In the genomic region with DNA sequence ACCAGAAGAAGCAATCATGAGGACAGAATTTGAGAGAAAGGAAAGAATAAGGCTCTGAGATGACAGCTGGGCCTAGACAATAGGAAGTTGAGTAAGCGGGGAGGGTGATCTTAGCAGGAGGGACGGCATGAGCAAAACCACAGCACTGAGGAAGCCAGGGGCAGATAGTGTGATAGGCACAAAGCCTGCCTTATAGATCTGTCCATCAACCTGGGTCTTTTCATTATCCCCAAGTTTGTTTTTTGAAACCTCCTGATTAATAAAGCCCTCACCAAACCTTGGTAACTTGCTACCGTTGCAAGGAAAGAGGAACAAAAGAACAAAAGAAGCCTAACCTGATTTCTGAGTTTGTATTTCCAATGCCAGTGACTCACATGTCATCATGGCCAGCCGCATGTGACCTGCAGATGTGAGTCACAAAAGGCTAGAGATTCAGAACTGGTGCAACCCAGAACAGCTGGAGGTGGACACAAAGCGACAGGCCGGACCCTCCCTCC, we compare ENCODE assay signal across 11 cellular contexts. TPM values are rescaled to one million over a fixed set of nuclear protein-coding genes. Genes with fewer than 3 reads are reported as not detected.
DNase-seq lines count a peak whose midpoint lies in the region; ATAC-seq, FAIRE-seq and TF ChIP-seq lines count a peak whose summit lies in the region.
"Had no signal": no experiment of that assay in that cellular context is flagged by ENCODE, and none has a peak within 500 bp of the region (broad histone marks: within the 10 kb centered on the region; RNA-seq: fewer than 3 reads in every experiment).

No MANE protein-coding gene starts in this region.

- H3K4me2 ChIP-seq in IMR-90 (ENCODE audit: low read depth, low read length) (peak overlapping the region; percentile 45; the same call in 1 of the 2 replicates), K562 (ENCODE audit: insufficient read depth, low read length) (no peak overlapping the region)

- TF ChIP-seq POLR2A in IMR-90 (IDR thresholded peaks at IDR 0.05; ENCODE audit: low read depth, low read length) (no peak), K562 (conservative IDR thresholded peaks at IDR 0.05) (no peak), lower leg skin (IDR thresholded peaks at IDR 0.05) (no peak)

- dilution Hi-C loops in IMR-90 (cut with HindIII; ENCODE audit: low sequenced_read_pairs, unreplicated experiment), result no loop called here

- FAIRE-seq in K562 (lab: Jason Lieb, UNC), result no peak
- FAIRE-seq: endothelial cell of umbilical vein had no signal

- peak overlapping the region; percentile 95 for H2BK120ac ChIP-seq in IMR-90 (ENCODE audit: low read depth, low read length)

- no peaks in the 10 kb centered on the region; the same call in 1 of the 2 replicates for H3K9me1 ChIP-seq in IMR-90 (ENCODE audit: insufficient read depth, low read length)
- no peaks in the 10 kb centered on the region for H3K9me1 ChIP-seq in K562 (ENCODE audit: control insufficient read depth, insufficient read depth, low read length)

- peak overlapping the region; percentile 54 for H2AFZ ChIP-seq in IMR-90 (replicated peaks; ENCODE audit: low read length, poor library complexity)
- no peak overlapping the region for H2AFZ ChIP-seq in K562 (ENCODE audit: low read depth, low read length)

- peak overlapping the region; percentile 11 to 48; a peak in 3 of 4 replicates for H4K8ac ChIP-seq in IMR-90 (ENCODE audit: low read depth in 2 of 2, low read length in 2 of 2)

- TF ChIP-seq RAD21 in IMR-90 (IDR thresholded peaks at IDR 0.05; ENCODE audit: low read length), result no peak
- TF ChIP-seq RAD21 in K562 (CRISPR knock-in tag; conservative IDR thresholded peaks at IDR 0.05 in 1 of 2, IDR thresholded peaks at IDR 0.05 in 1 of 2), result no peak

- no peaks in the 10 kb centered on the region for H3K79me1 ChIP-seq in IMR-90 (ENCODE audit: low read depth in 1 of 2, low read length in 2 of 2)

- in situ Hi-C loops in IMR-90 (cut with MboI; ENCODE audit: low sequenced_read_pairs), result no loop called here
- in situ Hi-C loops in K562 (cut with MboI), result no loop called here

- H3K9ac ChIP-seq in IMR-90 (ENCODE audit: low read depth, low read length) (no peak overlapping the region), K562 (ENCODE audit: insufficient read depth in 1 of 2, low read depth in 2 of 2, low read length in 2 of 2) (no peak overlapping the region)

- CTCF ChIA-PET in IMR-90 (lab: Yijun Ruan, JAX), result interaction anchor here (0.6 kb wide), 1 partner anchor 477 kb away, joined by 6 read pairs; no protein-coding TSS in a partner anchor
- CTCF ChIA-PET in K562 (lab: Yijun Ruan, JAX; ENCODE audit: low intra/inter-chr PET ratio), result no interaction called here

- H2BK5ac ChIP-seq in IMR-90 (ENCODE audit: low read depth, low read length, poor library complexity, severe bottlenecking), result peak overlapping the region; percentile 79

- H3K56ac ChIP-seq in IMR-90 (ENCODE audit: extremely low read depth, insufficient read depth, low read length), result no peak overlapping the region; the same call in 1 of the 2 replicates

- H3K18ac ChIP-seq in IMR-90 (ENCODE audit: low read depth, low read length), result peak overlapping the region; percentile 47; the same call in 1 of the 2 replicates

- peak; percentile 49 for DNase-seq in AG08396 (ENCODE audit: low spot score)
- DNase-seq in IMR-90, result peak; percentile 86
- DNase-seq in K562 (ENCODE audit: extremely low read depth in 1 of 4, low spot score in 3 of 4), result no peak
- peak; percentile 83 to 92 for DNase-seq in lower leg skin (ENCODE audit: low spot score in 2 of 2)
- no peak for DNase-seq in activated CD8-positive, alpha-beta memory T cell treated with anti-CD3 and anti-CD28 coated beads for 24 hours
- DNase-seq in COR-L47 (lab: John Stamatoyannopoulos, UW), result no peak
- no peak for DNase-seq in activated CD4-positive, CD25-positive, alpha-beta regulatory T cell treated with anti-CD3 and anti-CD28 coated beads, Interleukin-2, amount 50 U/mL, for 72 hours
- no peak for DNase-seq in NCI-H187 (lab: John Stamatoyannopoulos, UW)
- DNase-seq: CD4-positive, CD25-positive, alpha-beta regulatory T cell had no signal

- peak overlapping the region; percentile 45; the same call in 1 of the 3 replicates for H2BK15ac ChIP-seq in IMR-90 (ENCODE audit: low read depth, low read length)

- no peaks in the 10 kb centered on the region for H3K27me3 ChIP-seq in IMR-90 (ENCODE audit: control insufficient read depth, insufficient read depth, low read length)
- no peaks in the 10 kb centered on the region for H3K27me3 ChIP-seq in K562 (ENCODE audit: control insufficient read depth in 2 of 2, insufficient read depth in 2 of 2, low read length in 2 of 2)

- TF ChIP-seq CTCF in IMR-90 (conservative IDR thresholded peaks at IDR 0.05; ENCODE audit: low read depth, low read length), result no peak
- TF ChIP-seq CTCF in K562 (IDR thresholded peaks at IDR 0.05 in 2 of 3, conservative IDR thresholded peaks at IDR 0.05 in 1 of 3; ENCODE audit: insufficient read depth in 2 of 3, low read depth in 1 of 3, low read length in 3 of 3), result no peak
- TF ChIP-seq CTCF in lower leg skin (IDR thresholded peaks at IDR 0.05), result no peak

- H3K27ac ChIP-seq in IMR-90 (ENCODE audit: insufficient read depth, low read length) (peak overlapping the region; percentile 35), K562 (ENCODE audit: extremely low read depth, low read depth, low read length) (no peak overlapping the region)

- BruUV-seq in IMR-90 (replicated peaks; lab: Mats Ljungman, UMichigan), result no TSS peak
- no TSS peak for BruUV-seq in K562 (replicated peaks; lab: Mats Ljungman, UMichigan)

- no peak overlapping the region for H3K4me3 ChIP-seq in IMR-90 (ENCODE audit: insufficient read depth, low read depth, low read length)
- no peak overlapping the region for H3K4me3 ChIP-seq in K562
- H3K4me3 ChIP-seq in lower leg skin (ENCODE audit: low read depth, poor library complexity, severe bottlenecking), result no peak overlapping the region

- H3K36me3 ChIP-seq in IMR-90 (ENCODE audit: control insufficient read depth, insufficient read depth, low read length), result no peaks in the 10 kb centered on the region
- no peaks in the 10 kb centered on the region for H3K36me3 ChIP-seq in K562 (ENCODE audit: control insufficient read depth, insufficient read depth, low read length)

- ATAC-seq in IMR-90 (ENCODE audit: low read depth) (peak; percentile 89), K562 (no peak)

- H3K4me1 ChIP-seq in IMR-90 (ENCODE audit: control insufficient read depth, insufficient read depth, low read length), result no peaks in the 10 kb centered on the region; the same call in 1 of the 2 replicates
- H3K4me1 ChIP-seq in K562 (replicated peaks in 1 of 2; ENCODE audit: control insufficient read depth in 2 of 2, insufficient read depth in 2 of 2, low read length in 2 of 2), result no peaks in the 10 kb centered on the region

- H3K14ac ChIP-seq in IMR-90 (replicated peaks; ENCODE audit: low read depth, low read length), result 0 out of 2 replicates have a peak overlapping the region, but pooled peaks have one; percentile 73

- H4K91ac ChIP-seq in IMR-90 (ENCODE audit: insufficient read depth, low read depth, low read length), result no peak overlapping the region

- H3K79me2 ChIP-seq in K562 (ENCODE audit: control insufficient read depth, insufficient read depth, low read length), result no peaks in the 10 kb centered on the region

- peak overlapping the region; percentile 69; the same call in 1 of the 2 replicates for H3K4ac ChIP-seq in IMR-90 (ENCODE audit: low read depth, low read length)

- TF ChIP-seq EP300 in K562 (IDR thresholded peaks at IDR 0.05; ENCODE audit: low read length), result no peak

- WGBS in IMR-90 (ENCODE audit: extremely low coverage in 2 of 2, insufficient read length in 1 of 2), 2 experiments, result 22% methylated on average over 1 of the region's 6 CpGs; no CpG with 5 or more reads in 1 of the 2 experiments
- 3% methylated on average over 6 of the region's 6 CpGs for WGBS in K562 (ENCODE audit: insufficient coverage, low coverage, missing lambda C conversion rate)
- 33 to 38% methylated on average over 6 of the region's 6 CpGs for WGBS in lower leg skin, 2 donors

- POLR2A ChIA-PET in IMR-90 (lab: Charles Lee; ENCODE audit: unreplicated experiment), result interaction anchor here (0.6 kb wide), 2 partner anchors 9 to 23 kb away, joined by 4 read pairs; no protein-coding TSS in a partner anchor
- POLR2A ChIA-PET in K562 (lab: Yijun Ruan, JAX), result no interaction called here

- H4K20me1 ChIP-seq in IMR-90 (ENCODE audit: insufficient read depth, low read length) (no peaks in the 10 kb centered on the region), K562 (replicated peaks; ENCODE audit: control insufficient read depth, insufficient read depth, low read length) (no peaks in the 10 kb centered on the region)

- intact Hi-C loops in IMR-90 (cut with micrococcal nuclease), result no loop called here
- intact Hi-C loops in K562 (cut with micrococcal nuclease), result no loop called here
- intact Hi-C loops in lower leg skin (cut with DNase I; ENCODE audit: low total_unique reads), result no loop called here

- H4K5ac ChIP-seq in IMR-90 (ENCODE audit: low read depth, low read length), result peak overlapping the region; percentile 38

- H2AK9ac ChIP-seq in IMR-90 (replicated peaks; ENCODE audit: low read depth, low read length, poor library complexity), result no peak overlapping the region

- no peaks in the 10 kb centered on the region for H3K9me3 ChIP-seq in IMR-90 (ENCODE audit: control insufficient read depth, insufficient read depth, low read length)
- H3K9me3 ChIP-seq in K562 (replicated peaks; ENCODE audit: control insufficient read depth, insufficient read depth, low read depth, low read length), result no peaks in the 10 kb centered on the region

- H2AK5ac ChIP-seq in IMR-90 (ENCODE audit: low read depth, low read length), result no peak overlapping the region

- peak overlapping the region; percentile 82; the same call in 1 of the 2 replicates for H3K23ac ChIP-seq in IMR-90 (ENCODE audit: low read depth, low read length)

- peak overlapping the region; percentile 87 for H2BK20ac ChIP-seq in IMR-90 (ENCODE audit: low read depth, low read length)

RNA-seq across cellular contexts. Expression of a gene that starts 55.7 kb away (rescaled TPM):
- under 0.01 TPM in 2 replicates for total RNA-seq in IMR-90 (2012; rRNA removed)
- polyA plus RNA-seq in IMR-90 (2012; rRNA removed), result 0.03 TPM in 2 replicates
- 0.01 TPM in 1 of 2 replicates, not detected in the other for polyA plus RNA-seq in IMR-90 (2012; cell fraction: cytosol; rRNA removed)
- 0.25 TPM in 1 of 2 replicates, not detected in the other for polyA plus RNA-seq in IMR-90 (2012; cell fraction: nucleus; rRNA removed; ENCODE audit: low replicate concordance)
- not detected in 2 replicates for total RNA-seq in K562 (2011; cell fraction: chromatin; rRNA removed; ENCODE audit: low replicate concordance)
- not detected in 2 replicates for total RNA-seq in K562 (2011; cell fraction: nucleolus; rRNA removed)
- total RNA-seq in K562 (2011; cell fraction: nucleoplasm; rRNA removed), result not detected in 2 replicates
- not detected in 2 replicates for total RNA-seq in K562 (2014; rRNA removed)
- total RNA-seq in K562 (2014; rRNA removed; fragmentation: Illumina TruSeq; extraction: Trizol), result not detected in 2 replicates
- total RNA-seq in K562 (2015; rRNA removed; fragmentation: Illumina TruSeq; extraction: Trizol), result not detected in 2 replicates
- total RNA-seq in K562 (2021), result 0.02 TPM in 1 of 2 replicates, not detected in the other
- not detected in 2 replicates for polyA plus RNA-seq in K562 (2011; rRNA removed)
- not detected in 2 replicates for polyA plus RNA-seq in K562 (2011; cell fraction: cytosol; rRNA removed)
- polyA plus RNA-seq in K562 (2011; cell fraction: nucleus; rRNA removed), result not detected in 2 replicates
- polyA plus RNA-seq in K562 (2012), result 0.35 TPM in 1 of 2 replicates, not detected in the other
- polyA plus RNA-seq in K562 (2014; fragmentation: Illumina TruSeq; extraction: Trizol), result not detected in 2 replicates
- not detected for polyA plus RNA-seq in K562 (2014; fragmentation: Nextera tagmentation; extraction: Ambion mirVana)
- not detected in 2 replicates for polyA plus RNA-seq in K562 (2014; rRNA removed)
- polyA minus RNA-seq in K562 (2011; rRNA and poly(A)+ RNA removed), result not detected in 2 replicates
- polyA minus RNA-seq in K562 (2011; cell fraction: cytosol; rRNA and poly(A)+ RNA removed), result not detected in 2 replicates
- polyA minus RNA-seq in K562 (2011; cell fraction: nucleus; rRNA and poly(A)+ RNA removed), result not detected in 2 replicates
- total RNA-seq in lower leg skin, result 10 to 100 TPM in 2 of 4 donors, 1 to 10 TPM in 2; 3.4 to 40.0 (median 14.1) TPM
- total RNA-seq: CD4-positive, CD25-positive, alpha-beta regulatory T cell; endothelial cell of umbilical vein; T-helper 2 cell treated with Interferon-gamma antibody and Interleukin-4, amounts not matched to agents 100 ng/mL and 5 ng/mL, for 36 hours had no signal
- polyA plus RNA-seq: CD4-positive, CD25-positive, alpha-beta regulatory T cell; endothelial cell of umbilical vein had no signal

Comparison
In these comparisons a context has a peak if more than half of its experiments do, and no peak if none do; other contexts are left out.
1. DNase-seq: peak in AG08396 (single experiment), IMR-90 (single experiment) and lower leg skin (2 of 2); none in K562 (0 of 4), activated CD8-positive, alpha-beta memory T cell treated with anti-CD3 and anti-CD28 coated beads for 24 hours (single experiment), COR-L47 (single experiment), activated CD4-positive, CD25-positive, alpha-beta regulatory T cell treated with anti-CD3 and anti-CD28 coated beads, Interleukin-2, amount 50 U/mL, for 72 hours (single experiment) and NCI-H187 (0 of 2).